Comparison of ENCODE assay signal across 9 cellular contexts in genomic region chr1:67307251-67308060, GRCh38. TPM values are rescaled to one million over a fixed set of nuclear protein-coding genes. Genes with fewer than 3 reads are reported as not detected.
DNase-seq lines count a peak whose midpoint lies in the region; ATAC-seq and TF ChIP-seq lines count a peak whose summit lies in the region.
"Had no signal": no experiment of that assay in that cellular context is flagged by ENCODE, and none has a peak within 500 bp of the region (broad histone marks: within the 10 kb centered on the region; RNA-seq: fewer than 3 reads in every experiment).

Gene IL12RB2 (plus strand): TSS chr1:67307873. CDS start chr1:67320369, 12,496 bp downstream.

- no peak within 1 kb of the TSS for H3K27ac Mint-ChIP-seq in Caco-2 (ENCODE audit: unreplicated experiment)
- H3K27ac Mint-ChIP-seq in activated naive CD8-positive, alpha-beta T cell treated with anti-CD3 and anti-CD28 coated beads, Interleukin-2, amount 50 U/mL, for 24 hours: peak within 1 kb of the TSS; percentile 97

- H3K27me3 Mint-ChIP-seq in Caco-2 (ENCODE audit: insufficient read depth, unreplicated experiment): peaks cover 2% of the 10 kb centered on the region
- H3K27me3 Mint-ChIP-seq in activated naive CD8-positive, alpha-beta T cell treated with anti-CD3 and anti-CD28 coated beads, Interleukin-2, amount 50 U/mL, for 24 hours: peaks cover 11% of the 10 kb centered on the region

- CTCF ChIA-PET in Caco-2 (lab: Charles Lee) (no interaction called here), HEK293T (lab: Yijun Ruan, JAX) (no interaction called here)

- POLR2A ChIA-PET in Caco-2 (lab: Charles Lee) (no interaction called here), HEK293T (lab: Yijun Ruan, JAX) (no interaction called here)

- no peaks in the 10 kb centered on the region for H3K36me3 Mint-ChIP-seq in Caco-2 (ENCODE audit: insufficient read depth, unreplicated experiment)
- peaks cover 36% of the 10 kb centered on the region for H3K36me3 Mint-ChIP-seq in activated naive CD8-positive, alpha-beta T cell treated with anti-CD3 and anti-CD28 coated beads, Interleukin-2, amount 50 U/mL, for 24 hours (ENCODE audit: low read depth)

- no peak within 1 kb of the TSS for H3K27ac ChIP-seq in RWPE2 (ENCODE audit: poor library complexity, severe bottlenecking)

- H3K4me3 ChIP-seq in Caco-2 (ENCODE audit: low read depth, low read length) (peak within 1 kb of the TSS; percentile 36), RWPE2 (ENCODE audit: severe bottlenecking) (peak within 1 kb of the TSS; percentile 23), kidney epithelial cell (ENCODE audit: low read depth, low read length) (peak within 1 kb of the TSS; percentile 33)

- no peak for TF ChIP-seq CTCF in Caco-2 (IDR thresholded peaks at IDR 0.05; ENCODE audit: insufficient read depth in 1 of 2, low read depth in 1 of 2, low read length in 1 of 2, severe bottlenecking in 1 of 2, unreplicated experiment in 1 of 2)
- TF ChIP-seq CTCF in RWPE2 (IDR thresholded peaks at IDR 0.05; ENCODE audit: poor library complexity, severe bottlenecking): no peak
- TF ChIP-seq CTCF in kidney epithelial cell (IDR thresholded peaks at IDR 0.05; ENCODE audit: insufficient read depth, low read length, poor library complexity, severe bottlenecking): no peak

- DNase-seq in Caco-2 (peak in 1 of 2 experiments; percentile 16), HEK293T (ENCODE audit: extremely low spot score) (peak; percentile 30), RWPE2 (ENCODE audit: low spot score) (no peak), kidney epithelial cell (ENCODE audit: low read depth) (no peak), NCI-H774 (lab: John Stamatoyannopoulos, UW) (no peak)
- DNase-seq in activated naive CD8-positive, alpha-beta T cell treated with anti-CD3 and anti-CD28 coated beads, Interleukin-2, amount 50 U/mL, for 24 hours: peak; percentile 62
- DNase-seq in stimulated activated CD4-positive, alpha-beta T cell treated with anti-CD3 and anti-CD28 coated beads, Interleukin-4, amount 100 ng/mL, for 4 hours: peak; percentile 40 to 50

- intact Hi-C loops in Caco-2 (cut with micrococcal nuclease; ENCODE audit: unreplicated experiment): no loop called here

- H3K9me3 ChIP-seq in Caco-2 (no peaks in the 10 kb centered on the region), RWPE2 (ENCODE audit: severe bottlenecking) (peaks cover 2% of the 10 kb centered on the region)

- H3K4me1 Mint-ChIP-seq in Caco-2 (ENCODE audit: low read depth, unreplicated experiment): no peaks in the 10 kb centered on the region
- H3K4me1 Mint-ChIP-seq in activated naive CD8-positive, alpha-beta T cell treated with anti-CD3 and anti-CD28 coated beads, Interleukin-2, amount 50 U/mL, for 24 hours: peaks cover 70% of the 10 kb centered on the region

- H3K4me1 ChIP-seq in Caco-2 (no peaks in the 10 kb centered on the region), RWPE2 (ENCODE audit: insufficient read depth, poor library complexity, severe bottlenecking) (no peaks in the 10 kb centered on the region)

- H3K9me3 Mint-ChIP-seq in Caco-2 (ENCODE audit: unreplicated experiment): no peaks in the 10 kb centered on the region
- no peaks in the 10 kb centered on the region for H3K9me3 Mint-ChIP-seq in activated naive CD8-positive, alpha-beta T cell treated with anti-CD3 and anti-CD28 coated beads, Interleukin-2, amount 50 U/mL, for 24 hours

- H3K36me3 ChIP-seq in Caco-2 (ENCODE audit: control insufficient read depth, insufficient read depth, low read length): no peaks in the 10 kb centered on the region
- H3K36me3 ChIP-seq in RWPE2 (ENCODE audit: low read depth): no peaks in the 10 kb centered on the region
- no peaks in the 10 kb centered on the region for H3K36me3 ChIP-seq in kidney epithelial cell (ENCODE audit: control insufficient read depth, insufficient read depth, low read length)

- peak; percentile 58; the same call in 2 of the 3 replicates for ATAC-seq in RWPE2 (ENCODE audit: low read depth)
- peak; percentile 84 for ATAC-seq in activated naive CD8-positive, alpha-beta T cell treated with anti-CD3 and anti-CD28 coated beads, Interleukin-2, amount 50 U/mL, for 24 hours
- ATAC-seq in GM18520 (IDR thresholded peaks at IDR 0.05; ENCODE audit: unreplicated experiment): no peak

- BruUV-seq in Caco-2 (replicated peaks; lab: Mats Ljungman, UMichigan): no TSS peak

- peak within 1 kb of the TSS; percentile 62 for H3K4me3 Mint-ChIP-seq in Caco-2 (ENCODE audit: unreplicated experiment)
- H3K4me3 Mint-ChIP-seq in activated naive CD8-positive, alpha-beta T cell treated with anti-CD3 and anti-CD28 coated beads, Interleukin-2, amount 50 U/mL, for 24 hours: peak within 1 kb of the TSS; percentile 94

- H3K27me3 ChIP-seq in Caco-2 (replicated peaks; ENCODE audit: control insufficient read depth, insufficient read depth, low read length): no peaks in the 10 kb centered on the region
- no peaks in the 10 kb centered on the region for H3K27me3 ChIP-seq in RWPE2 (ENCODE audit: insufficient read depth, poor library complexity, severe bottlenecking)
- peaks cover 12% of the 10 kb centered on the region for H3K27me3 ChIP-seq in kidney epithelial cell (ENCODE audit: control insufficient read depth, insufficient read depth, low read length)

TF ChIP-seq in HEK293T, 16 proteins besides CTCF, POLR2A, EP300 and RAD21:
- TF ChIP-seq L3MBTL2 (conservative IDR thresholded peaks at IDR 0.05): peak; percentile 31; the same call in 1 of the 2 replicates
- TF ChIP-seq CTBP1 (IDR thresholded peaks at IDR 0.05; ENCODE audit: borderline replicate concordance): no peak
TF ChIP-seq in HEK293T: peak in this region for 1.

RNA-seq across cellular contexts. Expression of gene IL12RB2, which starts in this region (rescaled TPM):
- total RNA-seq in Caco-2 (2022) (0.54 and 0.56 TPM in 2 replicates), kidney epithelial cell (0.17 and 0.55 TPM in 2 replicates)
- total RNA-seq: dermis microvascular lymphatic vessel endothelial cell had no signal

Comparison
In these comparisons a context has a peak if more than half of its experiments do, and no peak if none do; other contexts are left out.
1. DNase-seq: peak in HEK293T (single experiment), activated naive CD8-positive, alpha-beta T cell treated with anti-CD3 and anti-CD28 coated beads, Interleukin-2, amount 50 U/mL, for 24 hours (single experiment) and stimulated activated CD4-positive, alpha-beta T cell treated with anti-CD3 and anti-CD28 coated beads, Interleukin-4, amount 100 ng/mL, for 4 hours (2 of 2); none in RWPE2 (single experiment), kidney epithelial cell (single experiment) and NCI-H774 (single experiment).
2. Peak in every context shown above with its lines, with median percentiles within 50 percentile points of each other: H3K4me3 ChIP-seq.